In the genomic region with DNA sequence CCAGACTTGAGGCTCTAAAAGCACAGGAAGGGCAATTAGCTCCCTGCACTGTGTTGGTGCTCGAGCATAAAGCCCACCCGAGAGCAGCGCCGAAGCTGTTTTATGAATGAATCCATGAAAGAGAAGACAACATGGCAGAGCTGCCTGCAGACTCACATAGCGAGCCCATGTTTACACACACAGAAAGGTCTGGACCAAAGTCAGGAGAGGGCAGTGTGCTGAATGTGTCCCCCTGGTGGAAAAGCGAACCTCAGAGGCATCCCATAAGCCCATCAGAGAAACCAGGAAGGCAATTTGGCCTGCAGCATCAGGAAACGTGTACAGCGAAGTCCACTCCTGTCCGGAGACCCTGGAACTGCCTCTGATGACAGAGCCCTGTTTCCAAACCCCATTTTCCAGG, we compare ENCODE assay signal across 18 cellular contexts. TPM values are rescaled to one million over a fixed set of nuclear protein-coding genes. Genes with fewer than 3 reads are reported as not detected.
DNase-seq lines count a peak whose midpoint lies in the region; ATAC-seq and TF ChIP-seq lines count a peak whose summit lies in the region.
"Had no signal": no experiment of that assay in that cellular context is flagged by ENCODE, and none has a peak within 500 bp of the region (broad histone marks: within the 10 kb centered on the region; RNA-seq: fewer than 3 reads in every experiment).

No MANE protein-coding gene starts in this region.

- H3K36me3 Mint-ChIP-seq in neural progenitor cell = no peaks in the 10 kb centered on the region
- H3K36me3 Mint-ChIP-seq: activated naive CD8-positive, alpha-beta T cell; stimulated activated memory B cell treated with anti-CD40 and anti-IgM and Interleukin-4, amounts not matched to agents 10 μg/mL and 1 μg/mL and 100 μg/mL, for 72 hours had no signal

- H3K4me3 ChIP-seq in LNCaP clone FGC (ENCODE audit: low read depth, low read length) = no peak overlapping the region
- no peak overlapping the region for H3K4me3 ChIP-seq in neural progenitor cell
- H3K4me3 ChIP-seq: BLaER1 treated with 17β-estradiol and CSF1 and Interleukin-3, amounts not matched to agents 10 nM and 100 nM; tibial nerve had no signal

- H4K20me1 ChIP-seq in neural progenitor cell (ENCODE audit: low read depth) = no peaks in the 10 kb centered on the region
- H4K20me1 ChIP-seq: BLaER1 treated with 17β-estradiol and CSF1 and Interleukin-3, amounts not matched to agents 10 nM and 100 nM had no signal

- H3K27me3 Mint-ChIP-seq in neural progenitor cell (ENCODE audit: insufficient read depth, low read depth) = peaks cover 3% of the 10 kb centered on the region

- no peaks in the 10 kb centered on the region for H3K9me3 ChIP-seq in neural progenitor cell (ENCODE audit: low read depth)
- H3K9me3 ChIP-seq: BLaER1 treated with 17β-estradiol and CSF1 and Interleukin-3, amounts not matched to agents 10 nM and 100 nM; tibial nerve had no signal

- H3K4me1 Mint-ChIP-seq in neural progenitor cell = no peaks in the 10 kb centered on the region

- H3K27ac Mint-ChIP-seq in neural progenitor cell = no peak overlapping the region
- H3K27ac Mint-ChIP-seq: activated naive CD8-positive, alpha-beta T cell; activated T-cell treated with anti-CD3 and anti-CD28 coated beads, Interleukin-2, amount 50 U/mL, for 24 hours; stimulated activated memory B cell treated with anti-CD40 and anti-IgM and Interleukin-4, amounts not matched to agents 10 μg/mL and 1 μg/mL and 100 μg/mL, for 72 hours had no signal

- H2AFZ ChIP-seq in neural progenitor cell (replicated peaks) = no peak overlapping the region

- H3K27ac ChIP-seq in neural progenitor cell = no peak overlapping the region
- H3K27ac ChIP-seq: tibial nerve had no signal

- TF ChIP-seq CTCF in LNCaP clone FGC (IDR thresholded peaks at IDR 0.05; ENCODE audit: control insufficient read depth, extremely low read depth, insufficient read depth) (peak; percentile 28), neural progenitor cell (IDR thresholded peaks at IDR 0.05) (peak; percentile 31)

- no peaks in the 10 kb centered on the region for H3K27me3 ChIP-seq in neural progenitor cell
- H3K27me3 ChIP-seq: BLaER1 treated with 17β-estradiol and CSF1 and Interleukin-3, amounts not matched to agents 10 nM and 100 nM; tibial nerve had no signal

- no peak overlapping the region for H3K4me2 ChIP-seq in neural progenitor cell
- H3K4me2 ChIP-seq: BLaER1 treated with 17β-estradiol and CSF1 and Interleukin-3, amounts not matched to agents 10 nM and 100 nM had no signal

- H3K9ac ChIP-seq in neural progenitor cell = no peak overlapping the region
- H3K9ac ChIP-seq: BLaER1 treated with 17β-estradiol and CSF1 and Interleukin-3, amounts not matched to agents 10 nM and 100 nM had no signal

- no peaks in the 10 kb centered on the region for H3K9me3 Mint-ChIP-seq in neural progenitor cell
- H3K9me3 Mint-ChIP-seq: activated T-cell treated with anti-CD3 and anti-CD28 coated beads, Interleukin-2, amount 50 U/mL, for 24 hours; stimulated activated memory B cell treated with anti-CD40 and anti-IgM and Interleukin-4, amounts not matched to agents 10 μg/mL and 1 μg/mL and 100 μg/mL, for 72 hours had no signal

- DNase-seq in EH (ENCODE audit: low read depth) (peak; percentile 31), LNCaP clone FGC (ENCODE audit: low read depth) (no peak), dermis blood vessel endothelial cell (peak; percentile 42), neural progenitor cell (ENCODE audit: low spot score) (no peak), germinal center (ENCODE audit: low spot score) (no peak)
- DNase-seq: activated CD4-positive, alpha-beta T cell treated with anti-CD3 and anti-CD28 coated beads, Interleukin-2, amount 50 U/mL, for 4 hours; activated T-cell treated with anti-CD3 and anti-CD28 coated beads, Interleukin-2, amount 50 U/mL, for 24 hours; DMS53; NCI-H187; NCI-H446 treated with DMSO at 0.1 percent for 48 hours had no signal

- ATAC-seq in GM19452 (IDR thresholded peaks at IDR 0.05; ENCODE audit: unreplicated experiment) (no peak), HG03521 (IDR thresholded peaks at IDR 0.05; ENCODE audit: unreplicated experiment) (no peak), GM21619 (IDR thresholded peaks at IDR 0.05; ENCODE audit: unreplicated experiment) (no peak)
- ATAC-seq: stimulated activated memory B cell treated with anti-CD40 and anti-IgM and Interleukin-4, amounts not matched to agents 10 μg/mL and 1 μg/mL and 100 μg/mL, for 72 hours had no signal

- peaks cover 9% of the 10 kb centered on the region for H3K4me1 ChIP-seq in neural progenitor cell

- H3F3A ChIP-seq in neural progenitor cell (ENCODE audit: low read depth) = no peaks in the 10 kb centered on the region

- no peak overlapping the region for H3K4me3 Mint-ChIP-seq in neural progenitor cell
- H3K4me3 Mint-ChIP-seq: activated naive CD8-positive, alpha-beta T cell; activated T-cell treated with anti-CD3 and anti-CD28 coated beads, Interleukin-2, amount 50 U/mL, for 24 hours; stimulated activated memory B cell treated with anti-CD40 and anti-IgM and Interleukin-4, amounts not matched to agents 10 μg/mL and 1 μg/mL and 100 μg/mL, for 72 hours had no signal

- H3K79me2 ChIP-seq in neural progenitor cell (ENCODE audit: low read depth) = no peaks in the 10 kb centered on the region

- H3K36me3 ChIP-seq in neural progenitor cell = no peaks in the 10 kb centered on the region
- H3K36me3 ChIP-seq: BLaER1 treated with 17β-estradiol and CSF1 and Interleukin-3, amounts not matched to agents 10 nM and 100 nM; tibial nerve had no signal

RNA-seq across cellular contexts. Expression of a gene that starts 37.1 kb away (rescaled TPM):
- total RNA-seq in dermis blood vessel endothelial cell (1.9 TPM in 1 of 2 replicates, not detected in the other), neural progenitor cell (ENCODE audit: low replicate concordance) (0.06 TPM in 1 of 2 replicates, not detected in the other)
- total RNA-seq: osteocyte, tibial nerve had no signal

RNA-seq across cellular contexts. Expression of a gene that starts 54.5 kb away (rescaled TPM):
- total RNA-seq in dermis blood vessel endothelial cell (27.6 and 36.2 TPM in 2 replicates), neural progenitor cell (ENCODE audit: low replicate concordance) (22.3 and 30.2 TPM in 2 replicates)

Comparison
In these comparisons a context has a peak if more than half of its experiments do, and no peak if none do; other contexts are left out.
1. DNase-seq: peak in EH (single experiment) and dermis blood vessel endothelial cell (single experiment); none in LNCaP clone FGC (single experiment), neural progenitor cell (single experiment) and germinal center (single experiment).